In genomic region chr3:158732856-158733200, GRCh38 we compare ENCODE assay signal across 9 cellular contexts. TPM values are rescaled to one million over a fixed set of nuclear protein-coding genes. Genes with fewer than 3 reads are reported as not detected.
DNase-seq lines count a peak whose midpoint lies in the region; ATAC-seq and TF ChIP-seq lines count a peak whose summit lies in the region.
"Had no signal": no experiment of that assay in that cellular context is flagged by ENCODE, and none has a peak within 500 bp of the region (broad histone marks: within the 10 kb centered on the region; RNA-seq: fewer than 3 reads in every experiment).

No MANE protein-coding gene starts in this region.

- intact Hi-C loops in breast epithelium (cut with DNase I; ENCODE audit: low total_unique reads) = loop anchor here (5.0 kb wide), 1 partner anchor 44 kb away; no protein-coding TSS in a partner anchor

- no peak for TF ChIP-seq CTCF in breast epithelium (IDR thresholded peaks at IDR 0.05)
- no peak for TF ChIP-seq CTCF in retinal pigment epithelial cell (conservative IDR thresholded peaks at IDR 0.05; ENCODE audit: low read depth, low read length)

- H3K27ac ChIP-seq in CD8-positive, alpha-beta memory T cell (ENCODE audit: low read depth, low read length) = no peak overlapping the region
- H3K27ac ChIP-seq in breast epithelium = peak overlapping the region; percentile 92 to 97

- peaks cover 8 to 17% (median 12%) of the 10 kb centered on the region in 3 donors for H3K4me1 Mint-ChIP-seq in CD8-positive, alpha-beta memory T cell

- POLR2A ChIA-PET in CD8-positive, alpha-beta memory T cell (lab: Charles Lee) = no interaction called here

- no peak for DNase-seq in CD8-positive, alpha-beta memory T cell
- DNase-seq in breast epithelium (ENCODE audit: low spot score in 2 of 2) (no peak), retinal pigment epithelial cell (ENCODE audit: low read depth) (no peak), NCI-H1092 treated with DMSO at 0.1 percent for 48 hours (lab: John Stamatoyannopoulos, UW) (no peak)
- DNase-seq: activated T-cell treated with anti-CD3 and anti-CD28 coated beads, Interleukin-2, amount 50 U/mL, for 4 hours had no signal

- no peak for ATAC-seq in GM18907 (IDR thresholded peaks at IDR 0.05; ENCODE audit: unreplicated experiment)
- no peak for ATAC-seq in GM21737 (IDR thresholded peaks at IDR 0.05; ENCODE audit: unreplicated experiment)
- ATAC-seq in GM19324 (IDR thresholded peaks at IDR 0.05; ENCODE audit: low FRiP score, unreplicated experiment) = no peak

- H3K4me3 Mint-ChIP-seq in CD8-positive, alpha-beta memory T cell = peak overlapping the region in 4 of 7 donors; percentile 23 to 66 (median 45)
- H3K4me3 Mint-ChIP-seq: activated T-cell treated with anti-CD3 and anti-CD28 coated beads, Interleukin-2, amount 50 U/mL, for 4 hours had no signal

- peaks cover 6% of the 10 kb centered on the region for H3K9me3 ChIP-seq in CD8-positive, alpha-beta memory T cell (ENCODE audit: low read length)
- H3K9me3 ChIP-seq in breast epithelium = peaks cover 6 to 7% of the 10 kb centered on the region in 2 donors
- peaks cover 7% of the 10 kb centered on the region for H3K9me3 ChIP-seq in iPS-18c (ENCODE audit: control insufficient read depth, insufficient read depth, low read length)

- H3K36me3 ChIP-seq in CD8-positive, alpha-beta memory T cell (ENCODE audit: insufficient read depth, low read length) = no peaks in the 10 kb centered on the region
- H3K36me3 ChIP-seq in breast epithelium = no peaks in the 10 kb centered on the region

- no peaks in the 10 kb centered on the region for H3K27me3 ChIP-seq in CD8-positive, alpha-beta memory T cell (ENCODE audit: insufficient read depth, low read length, poor library complexity, severe bottlenecking)
- H3K27me3 ChIP-seq in breast epithelium = no peaks in the 10 kb centered on the region

- TF ChIP-seq POLR2A in breast epithelium (IDR thresholded peaks at IDR 0.05) = peak; percentile 4

- no peak overlapping the region for H3K27ac Mint-ChIP-seq in CD8-positive, alpha-beta memory T cell

- H3K9me3 Mint-ChIP-seq in CD8-positive, alpha-beta memory T cell = peaks cover 0 to 5% (median 2%) of the 10 kb centered on the region in 5 donors

- CTCF ChIA-PET in CD8-positive, alpha-beta memory T cell (lab: Charles Lee) = no interaction called here

- peaks cover 5% of the 10 kb centered on the region for H3K4me1 ChIP-seq in CD8-positive, alpha-beta memory T cell (ENCODE audit: insufficient read depth, low read length)
- peaks cover 3 to 6% of the 10 kb centered on the region in 2 donors for H3K4me1 ChIP-seq in breast epithelium

- H3K36me3 Mint-ChIP-seq in CD8-positive, alpha-beta memory T cell = peaks cover 0 to 6% (median 2%) of the 10 kb centered on the region in 3 donors

- no peak overlapping the region for H3K4me3 ChIP-seq in CD8-positive, alpha-beta memory T cell (ENCODE audit: low read length)
- H3K4me3 ChIP-seq in breast epithelium = peak overlapping the region; percentile 63 to 88 (median 77)
- peak overlapping the region; percentile 68 for H3K4me3 ChIP-seq in iPS-18c (ENCODE audit: insufficient read depth, low read depth, low read length)
- H3K4me3 ChIP-seq in retinal pigment epithelial cell (ENCODE audit: low read length) = peak overlapping the region; percentile 53

- peaks cover 3 to 5% of the 10 kb centered on the region in 2 donors for H3K27me3 Mint-ChIP-seq in CD8-positive, alpha-beta memory T cell

RNA-seq across cellular contexts. Expression of gene RARRES1, which starts 0.6 kb away (rescaled TPM):
- not detected for total RNA-seq in CD8-positive, alpha-beta memory T cell
- polyA plus RNA-seq in CD8-positive, alpha-beta memory T cell = not detected
- 100 to 1,000 TPM in 2 of 3 donors, 1 to 10 TPM in 1; 3.5 to 568 (median 403) TPM for total RNA-seq in breast epithelium
- total RNA-seq: activated T-cell treated with anti-CD3 and anti-CD28 coated beads, Interleukin-2, amount 50 U/mL, for 4 hours had no signal

Comparison
In these comparisons a context has a peak if more than half of its experiments do, and no peak if none do; other contexts are left out.
1. RNA of gene RARRES1, which starts 0.6 kb away (total RNA-seq): 3.5 to 568 TPM in breast epithelium; not detected in CD8-positive, alpha-beta memory T cell; every median in the first group is over 4 times any median in the second.